ENCODE assay signal across 8 cellular contexts in the genomic region with DNA sequence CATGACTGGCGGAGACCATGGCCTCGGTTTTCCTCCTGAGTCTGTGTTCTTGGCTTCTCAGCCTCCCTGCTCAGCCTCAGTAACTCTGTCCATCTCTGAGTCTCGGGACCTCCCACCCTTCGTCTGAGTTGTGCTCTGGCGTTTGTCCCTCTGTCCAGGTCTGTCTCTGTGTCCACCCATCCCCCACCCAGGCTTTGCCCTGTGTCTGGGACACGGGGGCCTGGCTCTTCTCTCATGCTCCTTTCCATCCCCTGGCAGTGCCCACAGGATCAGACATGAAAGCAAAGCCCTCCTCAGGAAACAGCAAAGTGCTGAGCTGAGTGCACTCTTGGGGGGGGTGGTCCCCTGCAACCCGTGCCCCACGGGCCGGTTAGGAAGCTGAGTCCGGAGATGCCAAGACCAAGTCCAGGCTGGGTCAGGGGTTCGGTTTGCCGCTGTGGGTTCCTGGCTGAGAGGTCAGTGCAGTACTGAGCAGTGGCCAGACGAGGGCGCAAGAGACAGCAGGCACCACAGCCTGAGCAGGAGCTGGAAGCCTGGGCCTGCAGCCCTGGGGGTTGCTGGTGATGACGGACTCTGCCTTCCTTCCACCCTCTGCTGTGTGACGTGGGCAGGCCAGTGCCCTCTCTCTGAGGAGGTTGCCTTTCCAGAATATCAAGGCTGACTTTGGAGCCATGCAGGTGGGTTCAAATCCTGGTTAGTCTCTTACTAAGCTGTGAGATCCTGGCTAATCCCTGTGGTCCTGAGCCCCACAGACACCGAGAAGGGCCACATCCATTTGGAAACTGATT. TPM values are rescaled to one million over a fixed set of nuclear protein-coding genes. Genes with fewer than 3 reads are reported as not detected.
DNase-seq lines count a peak whose midpoint lies in the region; ATAC-seq and TF ChIP-seq lines count a peak whose summit lies in the region.

No MANE protein-coding gene starts in this region.

- no peaks in the 10 kb centered on the region for H3K9me3 ChIP-seq in upper lobe of right lung

- H3K27ac Mint-ChIP-seq in activated naive CD4-positive, alpha-beta T cell treated with anti-CD3 and anti-CD28 coated beads, Interleukin-2, amount 50 U/mL, for 72 hours: peak overlapping the region; percentile 26 to 57

- no peaks in the 10 kb centered on the region for H3K27me3 ChIP-seq in upper lobe of right lung

- no peaks in the 10 kb centered on the region for H3K36me3 ChIP-seq in upper lobe of right lung

- ATAC-seq in GM19463 (IDR thresholded peaks at IDR 0.05; ENCODE audit: unreplicated experiment): peak; percentile 43
- ATAC-seq in activated naive CD4-positive, alpha-beta T cell treated with anti-CD3 and anti-CD28 coated beads, Interleukin-2, amount 50 U/mL, for 72 hours: peak; percentile 44 to 70
- peak; percentile 84 for ATAC-seq in Right ventricle myocardium superior (ENCODE audit: poor library complexity)
- ATAC-seq in upper lobe of right lung: peak; percentile 86

- no peaks in the 10 kb centered on the region for H3K9me3 Mint-ChIP-seq in activated naive CD4-positive, alpha-beta T cell treated with anti-CD3 and anti-CD28 coated beads, Interleukin-2, amount 50 U/mL, for 72 hours

- DNase-seq in CMK (ENCODE audit: low read depth) (peak; percentile 35), SW 1271 (lab: John Stamatoyannopoulos, UW) (peak; percentile 33 to 58), Right ventricle myocardium superior (peak; percentile 89), posterior cingulate gyrus (peak; percentile 67 to 97 (median 86)), upper lobe of right lung (peak; percentile 89)
- DNase-seq in Jurkat, Clone E6-1 (ENCODE audit: low read depth, low spot score): peak; percentile 60
- peak; percentile 79 to 88 for DNase-seq in activated naive CD4-positive, alpha-beta T cell treated with anti-CD3 and anti-CD28 coated beads, Interleukin-2, amount 50 U/mL, for 72 hours (ENCODE audit: low spot score in 2 of 2)

- H3K4me3 ChIP-seq in Jurkat, Clone E6-1 (ENCODE audit: low read length): no peak overlapping the region
- H3K4me3 ChIP-seq in upper lobe of right lung: no peak overlapping the region

- no peak overlapping the region for H3K27ac ChIP-seq in upper lobe of right lung

- peaks cover 37% of the 10 kb centered on the region for H3K4me1 ChIP-seq in upper lobe of right lung

- peak; percentile 97 for TF ChIP-seq CTCF in upper lobe of right lung (IDR thresholded peaks at IDR 0.05)

- H3K36me3 Mint-ChIP-seq in activated naive CD4-positive, alpha-beta T cell treated with anti-CD3 and anti-CD28 coated beads, Interleukin-2, amount 50 U/mL, for 72 hours: peaks cover 0 to 11% of the 10 kb centered on the region in 2 donors

- intact Hi-C loops in Right ventricle myocardium superior (cut with DNase I): loop anchor here (5.0 kb wide), 1 partner anchor 46 kb away; no protein-coding TSS in a partner anchor
- intact Hi-C loops in posterior cingulate gyrus (cut with DNase I): no loop called here
- intact Hi-C loops in upper lobe of right lung (cut with DNase I): no loop called here

RNA-seq across cellular contexts. Expression of a gene that starts 2.5 kb away (rescaled TPM):
- polyA plus RNA-seq in Jurkat, Clone E6-1 (2012; ENCODE audit: insufficient read depth, insufficient read length): not detected
- total RNA-seq in activated naive CD4-positive, alpha-beta T cell treated with anti-CD3 and anti-CD28 coated beads, Interleukin-2, amount 50 U/mL, for 72 hours: 1 to 10 TPM in 1 of 2 donors, under 1 TPM in 1; 0.14 to 1.5 TPM
- total RNA-seq in Right ventricle myocardium superior (0.08 TPM), upper lobe of right lung (6.8 TPM)

RNA-seq across cellular contexts. Expression of a gene that starts 20.9 kb away (rescaled TPM):
- polyA plus RNA-seq in Jurkat, Clone E6-1 (2012; ENCODE audit: insufficient read depth, insufficient read length): 6.5 TPM
- 1 to 10 TPM; 3.8 to 6.9 TPM for total RNA-seq in activated naive CD4-positive, alpha-beta T cell treated with anti-CD3 and anti-CD28 coated beads, Interleukin-2, amount 50 U/mL, for 72 hours
- 4.0 TPM for total RNA-seq in Right ventricle myocardium superior
- total RNA-seq in upper lobe of right lung: 10.1 TPM

RNA-seq across cellular contexts. Expression of a gene that starts 50.5 kb away (rescaled TPM):
- 240 TPM for polyA plus RNA-seq in Jurkat, Clone E6-1 (2012; ENCODE audit: insufficient read depth, insufficient read length)
- total RNA-seq in activated naive CD4-positive, alpha-beta T cell treated with anti-CD3 and anti-CD28 coated beads, Interleukin-2, amount 50 U/mL, for 72 hours: 100 to 1,000 TPM in 1 of 2 donors, 10 to 100 TPM in 1; 83.0 to 110 TPM
- 6.0 TPM for total RNA-seq in Right ventricle myocardium superior
- 44.4 TPM for total RNA-seq in upper lobe of right lung

Comparison
In these comparisons a context has a peak if more than half of its experiments do, and no peak if none do; other contexts are left out.
1. DNase-seq: peak in every context shown above with its lines; median percentile 89 in Right ventricle myocardium superior; 89 in upper lobe of right lung; 86 in posterior cingulate gyrus; 84 in activated naive CD4-positive, alpha-beta T cell treated with anti-CD3 and anti-CD28 coated beads, Interleukin-2, amount 50 U/mL, for 72 hours; 60 in Jurkat, Clone E6-1; 46 in SW 1271; 35 in CMK.